In the genomic region with DNA sequence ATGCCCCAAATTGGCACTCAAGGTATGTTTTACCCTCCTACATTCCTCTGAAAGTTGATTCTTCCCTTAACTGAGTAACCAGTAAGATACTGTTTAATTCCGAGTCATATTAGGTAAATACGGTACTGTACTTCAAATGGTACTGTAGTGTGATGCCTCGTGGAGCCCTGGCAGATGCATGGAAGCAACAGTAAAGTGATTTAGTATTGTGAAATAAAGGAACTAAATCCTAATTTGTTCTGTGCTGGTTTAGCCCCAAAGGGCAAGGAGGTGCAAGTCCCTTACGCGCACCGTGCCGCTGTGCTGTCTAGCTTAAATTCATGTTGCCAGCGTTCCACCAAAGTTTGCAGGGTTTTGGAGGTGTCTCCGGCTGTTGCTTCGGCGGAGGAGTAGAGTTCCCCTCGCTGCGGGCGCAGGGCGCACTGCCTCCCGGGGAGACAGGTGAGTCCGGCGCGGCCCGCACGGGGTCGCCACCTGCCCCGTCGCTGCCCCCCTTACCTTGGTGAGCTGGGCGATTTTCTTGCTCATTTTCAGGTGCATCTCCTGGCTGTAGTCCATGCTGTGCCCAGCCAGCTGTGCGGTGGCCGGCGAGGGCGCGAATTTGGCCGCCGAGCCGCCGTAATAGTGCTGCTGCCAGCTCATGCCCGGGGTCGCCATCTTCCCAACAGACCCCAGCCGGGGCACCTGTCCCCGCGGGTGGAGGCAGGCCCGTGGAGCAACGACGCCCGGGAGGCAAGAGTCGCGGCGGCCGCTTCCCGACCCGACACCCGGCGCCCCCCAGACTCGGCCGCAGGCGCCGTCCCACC, we compare ENCODE assay signal across 1 cellular context.
TF ChIP-seq lines count a peak whose summit lies in the region.

No MANE protein-coding gene starts in this region.

TF ChIP-seq in HEK293, 187 proteins besides CTCF, POLR2A, EP300 and RAD21 (continued from another document):
- TF ChIP-seq, protein P1, sequence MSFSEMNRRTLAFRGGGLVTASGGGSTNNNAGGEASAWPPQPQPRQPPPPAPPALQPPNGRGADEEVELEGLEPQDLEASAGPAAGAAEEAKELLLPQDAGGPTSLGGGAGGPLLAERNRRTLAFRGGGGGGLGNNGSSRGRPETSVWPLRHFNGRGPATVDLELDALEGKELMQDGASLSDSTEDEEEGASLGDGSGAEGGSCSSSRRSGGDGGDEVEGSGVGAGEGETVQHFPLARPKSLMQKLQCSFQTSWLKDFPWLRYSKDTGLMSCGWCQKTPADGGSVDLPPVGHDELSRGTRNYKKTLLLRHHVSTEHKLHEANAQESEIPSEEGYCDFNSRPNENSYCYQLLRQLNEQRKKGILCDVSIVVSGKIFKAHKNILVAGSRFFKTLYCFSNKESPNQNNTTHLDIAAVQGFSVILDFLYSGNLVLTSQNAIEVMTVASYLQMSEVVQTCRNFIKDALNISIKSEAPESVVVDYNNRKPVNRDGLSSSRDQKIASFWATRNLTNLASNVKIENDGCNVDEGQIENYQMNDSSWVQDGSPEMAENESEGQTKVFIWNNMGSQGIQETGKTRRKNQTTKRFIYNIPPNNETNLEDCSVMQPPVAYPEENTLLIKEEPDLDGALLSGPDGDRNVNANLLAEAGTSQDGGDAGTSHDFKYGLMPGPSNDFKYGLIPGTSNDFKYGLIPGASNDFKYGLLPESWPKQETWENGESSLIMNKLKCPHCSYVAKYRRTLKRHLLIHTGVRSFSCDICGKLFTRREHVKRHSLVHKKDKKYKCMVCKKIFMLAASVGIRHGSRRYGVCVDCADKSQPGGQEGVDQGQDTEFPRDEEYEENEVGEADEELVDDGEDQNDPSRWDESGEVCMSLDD (tag by site-specific recombination; IDR thresholded peaks at IDR 0.05): peak; percentile 85
- TF ChIP-seq ZNF211 (tag by site-specific recombination; IDR thresholded peaks at IDR 0.05; ENCODE audit: low read depth) (no peak), YY2 (tag by site-specific recombination; IDR thresholded peaks at IDR 0.05) (0 out of 2 replicates have a peak, but pooled peaks have one; percentile 20), ZNF366 (tag by site-specific recombination; conservative IDR thresholded peaks at IDR 0.05) (no peak), FEZF1 (tag by site-specific recombination; IDR thresholded peaks at IDR 0.05) (peak; percentile 17; the same call in 1 of the 2 replicates), ZNF433 (tag by site-specific recombination; IDR thresholded peaks at IDR 0.05; ENCODE audit: low read depth) (no peak), ZNF24 (tag by site-specific recombination; IDR thresholded peaks at IDR 0.05) (peak; percentile 5; the same call in 1 of the 2 replicates), ZFP37 (tag by site-specific recombination; IDR thresholded peaks at IDR 0.05) (peak; percentile 62; the same call in 1 of the 2 replicates), ZNF677 (tag by site-specific recombination; IDR thresholded peaks at IDR 0.05) (no peak), ZNF2 (tag by site-specific recombination; IDR thresholded peaks at IDR 0.05) (peak; percentile 78; the same call in 1 of the 2 replicates), ZNF664 (tag by site-specific recombination; IDR thresholded peaks at IDR 0.05) (0 out of 2 replicates have a peak, but pooled peaks have one; percentile 4), RBAK (tag by site-specific recombination; IDR thresholded peaks at IDR 0.05) (no peak), ZNF701 (tag by site-specific recombination; IDR thresholded peaks at IDR 0.05) (no peak), OSR2 (tag by site-specific recombination; IDR thresholded peaks at IDR 0.05) (0 out of 2 replicates have a peak, but pooled peaks have one; percentile 6), HOXA7 (CRISPR knock-in tag; IDR thresholded peaks at IDR 0.05; ENCODE audit: borderline replicate concordance) (no peak), REPIN1 (tag by site-specific recombination; IDR thresholded peaks at IDR 0.05; ENCODE audit: low read depth) (no peak; the same call in 1 of the 2 replicates), BCL11B (tag by site-specific recombination; IDR thresholded peaks at IDR 0.05; ENCODE audit: low read depth) (peak; percentile 66; the same call in 1 of the 2 replicates), ZNF629 (tag by site-specific recombination; IDR thresholded peaks at IDR 0.05) (peak; percentile 10; the same call in 1 of the 2 replicates), ZBTB20 (tag by site-specific recombination; IDR thresholded peaks at IDR 0.05) (peak; percentile 98)
- TF ChIP-seq, protein P2, sequence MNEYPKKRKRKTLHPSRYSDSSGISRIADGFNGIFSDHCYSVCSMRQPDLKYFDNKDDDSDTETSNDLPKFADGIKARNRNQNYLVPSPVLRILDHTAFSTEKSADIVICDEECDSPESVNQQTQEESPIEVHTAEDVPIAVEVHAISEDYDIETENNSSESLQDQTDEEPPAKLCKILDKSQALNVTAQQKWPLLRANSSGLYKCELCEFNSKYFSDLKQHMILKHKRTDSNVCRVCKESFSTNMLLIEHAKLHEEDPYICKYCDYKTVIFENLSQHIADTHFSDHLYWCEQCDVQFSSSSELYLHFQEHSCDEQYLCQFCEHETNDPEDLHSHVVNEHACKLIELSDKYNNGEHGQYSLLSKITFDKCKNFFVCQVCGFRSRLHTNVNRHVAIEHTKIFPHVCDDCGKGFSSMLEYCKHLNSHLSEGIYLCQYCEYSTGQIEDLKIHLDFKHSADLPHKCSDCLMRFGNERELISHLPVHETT (tag by site-specific recombination; IDR thresholded peaks at IDR 0.05): no peak
- TF ChIP-seq, protein P3, sequence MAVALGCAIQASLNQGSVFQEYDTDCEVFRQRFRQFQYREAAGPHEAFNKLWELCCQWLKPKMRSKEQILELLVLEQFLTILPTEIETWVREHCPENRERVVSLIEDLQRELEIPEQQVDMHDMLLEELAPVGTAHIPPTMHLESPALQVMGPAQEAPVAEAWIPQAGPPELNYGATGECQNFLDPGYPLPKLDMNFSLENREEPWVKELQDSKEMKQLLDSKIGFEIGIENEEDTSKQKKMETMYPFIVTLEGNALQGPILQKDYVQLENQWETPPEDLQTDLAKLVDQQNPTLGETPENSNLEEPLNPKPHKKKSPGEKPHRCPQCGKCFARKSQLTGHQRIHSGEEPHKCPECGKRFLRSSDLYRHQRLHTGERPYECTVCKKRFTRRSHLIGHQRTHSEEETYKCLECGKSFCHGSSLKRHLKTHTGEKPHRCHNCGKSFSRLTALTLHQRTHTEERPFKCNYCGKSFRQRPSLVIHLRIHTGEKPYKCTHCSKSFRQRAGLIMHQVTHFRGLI (tag by site-specific recombination; IDR thresholded peaks at IDR 0.05): peak; percentile 48; the same call in 1 of the 2 replicates
- TF ChIP-seq, protein P4, sequence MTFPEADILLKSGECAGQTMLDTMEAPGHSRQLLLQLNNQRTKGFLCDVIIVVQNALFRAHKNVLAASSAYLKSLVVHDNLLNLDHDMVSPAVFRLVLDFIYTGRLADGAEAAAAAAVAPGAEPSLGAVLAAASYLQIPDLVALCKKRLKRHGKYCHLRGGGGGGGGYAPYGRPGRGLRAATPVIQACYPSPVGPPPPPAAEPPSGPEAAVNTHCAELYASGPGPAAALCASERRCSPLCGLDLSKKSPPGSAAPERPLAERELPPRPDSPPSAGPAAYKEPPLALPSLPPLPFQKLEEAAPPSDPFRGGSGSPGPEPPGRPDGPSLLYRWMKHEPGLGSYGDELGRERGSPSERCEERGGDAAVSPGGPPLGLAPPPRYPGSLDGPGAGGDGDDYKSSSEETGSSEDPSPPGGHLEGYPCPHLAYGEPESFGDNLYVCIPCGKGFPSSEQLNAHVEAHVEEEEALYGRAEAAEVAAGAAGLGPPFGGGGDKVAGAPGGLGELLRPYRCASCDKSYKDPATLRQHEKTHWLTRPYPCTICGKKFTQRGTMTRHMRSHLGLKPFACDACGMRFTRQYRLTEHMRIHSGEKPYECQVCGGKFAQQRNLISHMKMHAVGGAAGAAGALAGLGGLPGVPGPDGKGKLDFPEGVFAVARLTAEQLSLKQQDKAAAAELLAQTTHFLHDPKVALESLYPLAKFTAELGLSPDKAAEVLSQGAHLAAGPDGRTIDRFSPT (tag by site-specific recombination; IDR thresholded peaks at IDR 0.05): peak; percentile 96
- TF ChIP-seq, protein P5, sequence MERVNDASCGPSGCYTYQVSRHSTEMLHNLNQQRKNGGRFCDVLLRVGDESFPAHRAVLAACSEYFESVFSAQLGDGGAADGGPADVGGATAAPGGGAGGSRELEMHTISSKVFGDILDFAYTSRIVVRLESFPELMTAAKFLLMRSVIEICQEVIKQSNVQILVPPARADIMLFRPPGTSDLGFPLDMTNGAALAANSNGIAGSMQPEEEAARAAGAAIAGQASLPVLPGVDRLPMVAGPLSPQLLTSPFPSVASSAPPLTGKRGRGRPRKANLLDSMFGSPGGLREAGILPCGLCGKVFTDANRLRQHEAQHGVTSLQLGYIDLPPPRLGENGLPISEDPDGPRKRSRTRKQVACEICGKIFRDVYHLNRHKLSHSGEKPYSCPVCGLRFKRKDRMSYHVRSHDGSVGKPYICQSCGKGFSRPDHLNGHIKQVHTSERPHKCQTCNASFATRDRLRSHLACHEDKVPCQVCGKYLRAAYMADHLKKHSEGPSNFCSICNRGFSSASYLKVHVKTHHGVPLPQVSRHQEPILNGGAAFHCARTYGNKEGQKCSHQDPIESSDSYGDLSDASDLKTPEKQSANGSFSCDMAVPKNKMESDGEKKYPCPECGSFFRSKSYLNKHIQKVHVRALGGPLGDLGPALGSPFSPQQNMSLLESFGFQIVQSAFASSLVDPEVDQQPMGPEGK (tag by site-specific recombination; IDR thresholded peaks at IDR 0.05): peak; percentile 50
